In the genomic region with DNA sequence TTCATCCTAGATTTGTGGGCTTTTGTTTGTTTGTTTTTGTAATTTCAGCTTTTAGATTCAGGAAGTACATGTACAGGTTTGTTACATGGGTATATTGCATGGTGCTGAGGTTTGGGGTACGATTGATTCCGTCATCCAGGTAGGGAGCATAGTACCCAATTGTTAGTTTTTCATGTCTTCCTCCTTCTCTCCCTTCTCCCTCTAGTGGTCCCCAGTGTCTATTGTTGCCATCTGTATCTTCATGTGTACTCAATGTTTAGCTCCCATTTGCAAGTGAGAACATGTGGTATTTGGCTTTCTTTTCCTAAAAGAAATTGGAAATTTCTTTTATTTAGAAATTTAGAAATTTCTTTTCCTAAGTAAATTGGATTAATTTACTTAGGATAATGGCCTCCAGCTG, we compare ENCODE assay signal across 10 cellular contexts. TPM values are rescaled to one million over a fixed set of nuclear protein-coding genes. Genes with fewer than 3 reads are reported as not detected.
DNase-seq lines count a peak whose midpoint lies in the region; ATAC-seq and TF ChIP-seq lines count a peak whose summit lies in the region.
"Had no signal": no experiment of that assay in that cellular context is flagged by ENCODE, and none has a peak within 500 bp of the region (broad histone marks: within the 10 kb centered on the region; RNA-seq: fewer than 3 reads in every experiment).

No MANE protein-coding gene starts in this region.

- peaks cover 6% of the 10 kb centered on the region for H3K4me1 Mint-ChIP-seq in nephron progenitor cell

- DNase-seq in ELR (ENCODE audit: low read depth) (peak; percentile 58), brain microvascular endothelial cell (no peak), nephron progenitor cell (no peak), DMS79 (lab: John Stamatoyannopoulos, UW) (no peak), spleen (no peak)
- DNase-seq: activated effector memory CD4-positive, alpha-beta T cell treated with Interleukin-2 at 50 U/mL for 16 hours had no signal

- no peak overlapping the region for H2AFZ ChIP-seq in KMS-11 (ENCODE audit: low read depth)

- H3K9ac ChIP-seq in KMS-11 = no peak overlapping the region

- H3K4me3 ChIP-seq in KMS-11 (IDR thresholded peaks at IDR 0.05; ENCODE audit: insufficient read depth, low read depth, low read length) = no peak overlapping the region
- H3K4me3 ChIP-seq in brain microvascular endothelial cell (ENCODE audit: low read depth, low read length) = no peak overlapping the region
- H3K4me3 ChIP-seq in spleen = no peak overlapping the region
- H3K4me3 ChIP-seq: SJSA1 had no signal

- in situ Hi-C loops in brain microvascular endothelial cell (cut with HindIII; ENCODE audit: low pct_ligation_motif_present, low sequenced_read_pairs) = no loop called here

- TF ChIP-seq CTCF in KMS-11 (conservative IDR thresholded peaks at IDR 0.05; ENCODE audit: low read depth, low read length) = peak; percentile 63; the same call in 1 of the 2 replicates
- TF ChIP-seq CTCF in brain microvascular endothelial cell (IDR thresholded peaks at IDR 0.05; ENCODE audit: low read depth, low read length, missing control alignments) = peak; percentile 65
- peak; percentile 44 for TF ChIP-seq CTCF in nephron progenitor cell (IDR thresholded peaks at IDR 0.05)
- no peak for TF ChIP-seq CTCF in spleen (IDR thresholded peaks at IDR 0.05 in 8 of 11, conservative IDR thresholded peaks at IDR 0.05 in 3 of 11)

- H3K27me3 Mint-ChIP-seq in nephron progenitor cell (ENCODE audit: low read depth, poor library complexity) = no peaks in the 10 kb centered on the region

- intact Hi-C loops in spleen (cut with DNase I; ENCODE audit: low total_unique reads) = no loop called here

- ATAC-seq in GM21423 (IDR thresholded peaks at IDR 0.05; ENCODE audit: unreplicated experiment) (no peak), HG03039 (IDR thresholded peaks at IDR 0.05; ENCODE audit: unreplicated experiment) (no peak)

- no peaks in the 10 kb centered on the region for H3K9me3 Mint-ChIP-seq in nephron progenitor cell

- peaks cover 9% of the 10 kb centered on the region; the same call in 1 of the 2 replicates for H3K79me2 ChIP-seq in KMS-11 (ENCODE audit: insufficient read depth, low read depth)

- 67 to 85% (median 77%) methylated on average over 2 of the region's 2 CpGs for WGBS in spleen, 5 donors

- H3K27me3 ChIP-seq in KMS-11 (ENCODE audit: insufficient read depth, low read depth) (no peaks in the 10 kb centered on the region), brain microvascular endothelial cell (replicated peaks) (no peaks in the 10 kb centered on the region), spleen (replicated peaks in 1 of 7) (no peaks in the 10 kb centered on the region)
- H3K27me3 ChIP-seq: SJSA1 had no signal

- H3K36me3 ChIP-seq in KMS-11 (ENCODE audit: insufficient read depth) (no peaks in the 10 kb centered on the region), brain microvascular endothelial cell (replicated peaks) (no peaks in the 10 kb centered on the region), spleen (peaks cover 0 to 67% (median 14%) of the 10 kb centered on the region in 6 donors)

- no peak for TF ChIP-seq POLR2A in spleen (IDR thresholded peaks at IDR 0.05)

- no peak overlapping the region for H3K27ac ChIP-seq in KMS-11
- no peak overlapping the region for H3K27ac ChIP-seq in brain microvascular endothelial cell
- no peak overlapping the region for H3K27ac ChIP-seq in spleen
- H3K27ac ChIP-seq: SJSA1 had no signal

- H4K20me1 ChIP-seq in KMS-11 (ENCODE audit: insufficient read depth) = peaks cover 3% of the 10 kb centered on the region; the same call in 1 of the 2 replicates

- H3K4me1 ChIP-seq in KMS-11 (ENCODE audit: low read depth, poor library complexity, severe bottlenecking) (peaks cover 11% of the 10 kb centered on the region), spleen (peaks cover 0 to 22% (median 3%) of the 10 kb centered on the region in 6 donors)

- H3K4me2 ChIP-seq in KMS-11 = no peak overlapping the region

- H3K27ac Mint-ChIP-seq in nephron progenitor cell = no peak overlapping the region

- no peak overlapping the region for H3K4me3 Mint-ChIP-seq in nephron progenitor cell

- H3K9me3 ChIP-seq in spleen = no peaks in the 10 kb centered on the region
- H3K9me3 ChIP-seq: SJSA1 had no signal

- H3K36me3 Mint-ChIP-seq in nephron progenitor cell (ENCODE audit: low read depth) = peaks cover 30% of the 10 kb centered on the region

RNA-seq across cellular contexts. Expression of a gene that starts 37.1 kb away (rescaled TPM):
- total RNA-seq in spleen = 10 to 100 TPM; 26.5 to 56.0 (median 47.7) TPM
- 1 to 10 TPM; 3.7 to 5.0 (median 3.8) TPM for polyA plus RNA-seq in spleen

RNA-seq across cellular contexts. Expression of a gene that starts 40.5 kb away (rescaled TPM):
- total RNA-seq in spleen = 10 to 100 TPM; 12.5 to 19.8 (median 18.6) TPM
- 1 to 10 TPM; 2.7 to 3.9 (median 3.3) TPM for polyA plus RNA-seq in spleen

Comparison
In these comparisons a context has a peak if more than half of its experiments do, and no peak if none do; other contexts are left out.
1. CTCF ChIP-seq: peak in KMS-11 (single experiment), brain microvascular endothelial cell (single experiment) and nephron progenitor cell (single experiment); none in spleen (0 of 11).